18 cellular contexts compared by ENCODE assay signal in genomic region chr1:199029401-199029800, GRCh38.
DNase-seq lines count a peak whose midpoint lies in the region; TF ChIP-seq lines count a peak whose summit lies in the region.
"Had no signal": no experiment of that assay in that cellular context is flagged by ENCODE, and none has a peak within 500 bp of the region (broad histone marks: within the 10 kb centered on the region; RNA-seq: fewer than 3 reads in every experiment).

No MANE protein-coding gene starts in this region.

- no peaks in the 10 kb centered on the region for H4K20me1 ChIP-seq in SK-N-SH (ENCODE audit: insufficient read depth)

- H3K9ac ChIP-seq in SK-N-SH, result no peak overlapping the region

- H3K4me3 ChIP-seq in AG04450 (ENCODE audit: low read depth, low read length), result no peak overlapping the region
- H3K4me3 ChIP-seq in SK-N-SH (ENCODE audit: low read depth in 2 of 2, low read length in 1 of 2), result no peak overlapping the region
- no peak overlapping the region for H3K4me3 ChIP-seq in fibroblast of pulmonary artery (replicated peaks; ENCODE audit: low read depth, low read length)
- H3K4me3 ChIP-seq in testis, result no peak overlapping the region

- WGBS in SK-N-SH (ENCODE audit: low lambda C conversion rate), result 68% methylated on average over 2 of the region's 2 CpGs
- WGBS in testis, 2 donors, result 95 to 100% methylated on average over 2 of the region's 2 CpGs

- no peaks in the 10 kb centered on the region; a peak in 1 of 4 replicates for H3K4me1 ChIP-seq in SK-N-SH (ENCODE audit: control insufficient read depth in 1 of 2, insufficient read depth in 2 of 2, low read depth in 1 of 2, low read length in 1 of 2)
- H3K4me1 ChIP-seq in testis, result no peaks in the 10 kb centered on the region

- H2AFZ ChIP-seq in SK-N-SH (ENCODE audit: low read depth), result no peak overlapping the region

- no peak for TF ChIP-seq POLR2A in testis (IDR thresholded peaks at IDR 0.05)

- POLR2A ChIA-PET in AG04450 (lab: Yijun Ruan, JAX), result interaction anchor here (0.7 kb wide), 1 partner anchor 151 kb away, joined by 3 read pairs; no protein-coding TSS in a partner anchor
- POLR2A ChIA-PET in SK-N-SH (lab: Yijun Ruan, JAX), result no interaction called here

- no peak for TF ChIP-seq RAD21 in SK-N-SH (IDR thresholded peaks at IDR 0.05; ENCODE audit: low read length)

- H3K9me3 ChIP-seq in AG04450 (ENCODE audit: control insufficient read depth, insufficient read depth, low read length), result no peaks in the 10 kb centered on the region
- H3K9me3 ChIP-seq in SK-N-SH, result no peaks in the 10 kb centered on the region
- H3K9me3 ChIP-seq in testis, result no peaks in the 10 kb centered on the region

- peaks cover 2% of the 10 kb centered on the region for H3F3A ChIP-seq in SK-N-SH (replicated peaks; ENCODE audit: insufficient read depth)

- H3K9me2 ChIP-seq in SK-N-SH, result no peaks in the 10 kb centered on the region

- no peak for TF ChIP-seq EP300 in SK-N-SH (IDR thresholded peaks at IDR 0.05; ENCODE audit: borderline replicate concordance in 1 of 2, low read depth in 1 of 2, low read length in 1 of 2)

- intact Hi-C loops in testis (cut with DNase I; ENCODE audit: low total_unique reads), result no loop called here

- CTCF ChIA-PET in AG04450 (lab: Charles Lee) (no interaction called here), SK-N-SH (lab: Yijun Ruan, JAX) (no interaction called here)

- DNase-seq in AG04450 (ENCODE audit: low read depth, low spot score) (peak; percentile 23), HCEC 1CT (peak; percentile 65), SK-N-SH (no peak), fibroblast of pulmonary artery (ENCODE audit: low read depth) (peak; percentile 32), DMS 273 treated with DMSO at 0.1 percent for 48 hours (lab: John Stamatoyannopoulos, UW) (no peak), SKM-1 (lab: John Stamatoyannopoulos, UW; ENCODE audit: unreplicated experiment) (no peak), HK-2 (ENCODE audit: unreplicated experiment) (no peak), testis (no peak)
- DNase-seq: activated CD4-positive, alpha-beta T cell treated with anti-CD3 and anti-CD28 coated beads, Interleukin-2, amount 50 U/mL, for 4 hours; activated effector memory CD4-positive, alpha-beta T cell treated with Interleukin-2 at 50 U/mL for 16 hours; DMS153; H9; head of caudate nucleus; Karpas-422; NCI-H2081; NCI-H82; posterior cingulate gyrus; substantia nigra had no signal

- no peaks in the 10 kb centered on the region for H3K27me3 ChIP-seq in AG04450 (ENCODE audit: control insufficient read depth, insufficient read depth, low read length)
- no peaks in the 10 kb centered on the region for H3K27me3 ChIP-seq in SK-N-SH (ENCODE audit: insufficient read depth)
- H3K27me3 ChIP-seq in testis, result no peaks in the 10 kb centered on the region

- H3K36me3 ChIP-seq in SK-N-SH (replicated peaks in 1 of 2; ENCODE audit: control insufficient read depth in 1 of 2, insufficient read depth in 2 of 2, low read length in 1 of 2) (no peaks in the 10 kb centered on the region), testis (ENCODE audit: low read depth, missing control alignments) (no peaks in the 10 kb centered on the region)

- H3K79me2 ChIP-seq in SK-N-SH (ENCODE audit: insufficient read depth), result no peaks in the 10 kb centered on the region

- no peak overlapping the region for H3K27ac ChIP-seq in AG04450 (ENCODE audit: low read depth, low read length)
- H3K27ac ChIP-seq in SK-N-SH (ENCODE audit: low read depth in 2 of 2, low read length in 1 of 2), result no peak overlapping the region
- H3K27ac ChIP-seq in testis, result no peak overlapping the region

- H3K4me2 ChIP-seq in SK-N-SH, result no peak overlapping the region

- TF ChIP-seq CTCF in AG04450 (IDR thresholded peaks at IDR 0.05; ENCODE audit: low read depth, low read length) (no peak), SK-N-SH (IDR thresholded peaks at IDR 0.05) (no peak), fibroblast of pulmonary artery (IDR thresholded peaks at IDR 0.05; ENCODE audit: low read length, missing control alignments) (no peak), testis (IDR thresholded peaks at IDR 0.05) (no peak)

TF ChIP-seq in SK-N-SH, 30 proteins besides CTCF, POLR2A, EP300 and RAD21:
- TF ChIP-seq TCF12 (IDR thresholded peaks at IDR 0.05) (peak; percentile 50), NFIC (IDR thresholded peaks at IDR 0.05; ENCODE audit: borderline replicate concordance) (no peak)

Comparison
In these comparisons a context has a peak if more than half of its experiments do, and no peak if none do; other contexts are left out.
1. DNase-seq: peak in AG04450 (single experiment), HCEC 1CT (single experiment) and fibroblast of pulmonary artery (single experiment); none in SK-N-SH (single experiment), DMS 273 treated with DMSO at 0.1 percent for 48 hours (single experiment), SKM-1 (single experiment), HK-2 (single experiment) and testis (single experiment).